In the genomic region with DNA sequence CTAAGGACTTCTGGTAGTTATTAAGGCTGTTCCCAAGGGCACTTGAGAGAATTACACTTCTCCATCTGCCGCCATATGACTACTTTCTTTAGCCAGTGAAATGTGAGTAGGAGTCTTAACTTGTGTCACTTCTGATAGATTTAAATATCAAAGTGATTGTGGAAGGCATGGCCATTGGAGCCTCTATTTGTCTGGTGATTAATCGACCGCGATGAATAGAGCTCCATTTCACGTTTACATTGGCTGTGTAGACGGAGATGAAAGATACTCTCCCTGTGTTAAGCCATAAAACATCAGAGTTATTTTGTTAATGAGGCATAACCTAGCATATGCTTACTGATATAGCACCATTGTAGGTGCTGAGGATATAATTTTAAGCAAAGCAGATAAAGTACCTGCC, we compare ENCODE assay signal across 18 cellular contexts.
DNase-seq lines count a peak whose midpoint lies in the region; ATAC-seq and TF ChIP-seq lines count a peak whose summit lies in the region.
"Had no signal": no experiment of that assay in that cellular context is flagged by ENCODE, and none has a peak within 500 bp of the region (broad histone marks: within the 10 kb centered on the region; RNA-seq: fewer than 3 reads in every experiment).

No MANE protein-coding gene starts in this region.

- no peak for TF ChIP-seq CTCF in glutamatergic neuron (IDR thresholded peaks at IDR 0.05; ENCODE audit: partially characterized antibody, unreplicated experiment)

- H3K9me3 Mint-ChIP-seq in glutamatergic neuron (ENCODE audit: unreplicated experiment): peaks cover 2% of the 10 kb centered on the region

- DNase-seq in NCI-H1092 treated with DMSO at 0.1 percent for 48 hours (lab: John Stamatoyannopoulos, UW) (peak; percentile 57), NCI-H1092 (lab: John Stamatoyannopoulos, UW) (no peak), NCI-H187 (lab: John Stamatoyannopoulos, UW) (peak; percentile 43 to 78), NCI-H446 treated with DMSO at 0.1 percent for 48 hours (lab: John Stamatoyannopoulos, UW) (peak; percentile 77), glutamatergic neuron (no peak), Right ventricle myocardium inferior (ENCODE audit: missing footprints) (no peak), HPDE6-E6E7 (ENCODE audit: extremely low spot score) (no peak)
- DNase-seq: 8988T; EL; GM23248; MM.1S; NCI-H1105; NCI-H2029 treated with DMSO at 0.1 percent for 48 hours; NK-92 treated with Interleukin-12 subunit alpha and Interleukin-12 subunit beta, amount 100 ng/mL, for 24 hours; Peyer's patch had no signal

- intact Hi-C loops in Right ventricle myocardium inferior (cut with DNase I): no loop called here

- H3K4me3 Mint-ChIP-seq in glutamatergic neuron (ENCODE audit: unreplicated experiment): no peak overlapping the region
- H3K4me3 Mint-ChIP-seq: CD14-positive monocyte had no signal

- H3K36me3 Mint-ChIP-seq in glutamatergic neuron (ENCODE audit: unreplicated experiment): no peaks in the 10 kb centered on the region
- H3K36me3 Mint-ChIP-seq: CD14-positive monocyte had no signal

- peaks cover 14% of the 10 kb centered on the region for H3K4me1 Mint-ChIP-seq in glutamatergic neuron (ENCODE audit: low read depth, unreplicated experiment)
- H3K4me1 Mint-ChIP-seq: CD14-positive monocyte had no signal

- no peak for ATAC-seq in Right ventricle myocardium inferior
- ATAC-seq in GM21390 (IDR thresholded peaks at IDR 0.05; ENCODE audit: unreplicated experiment): no peak
- ATAC-seq: GM12878 had no signal

- peaks cover 3% of the 10 kb centered on the region for H3K27me3 Mint-ChIP-seq in glutamatergic neuron (ENCODE audit: unreplicated experiment)

- peak overlapping the region; percentile 73 for H3K27ac Mint-ChIP-seq in glutamatergic neuron (ENCODE audit: unreplicated experiment)
- H3K27ac Mint-ChIP-seq: CD14-positive monocyte had no signal

Comparison
In these comparisons a context has a peak if more than half of its experiments do, and no peak if none do; other contexts are left out.
1. DNase-seq: peak in NCI-H1092 treated with DMSO at 0.1 percent for 48 hours (single experiment), NCI-H187 (2 of 2) and NCI-H446 treated with DMSO at 0.1 percent for 48 hours (single experiment); none in NCI-H1092 (single experiment), glutamatergic neuron (single experiment), Right ventricle myocardium inferior (single experiment) and HPDE6-E6E7 (single experiment).